Comparison of ENCODE assay signal across 8 cellular contexts in genomic region chr3:127820221-127820870, GRCh38.
DNase-seq lines count a peak whose midpoint lies in the region; ATAC-seq and TF ChIP-seq lines count a peak whose summit lies in the region.

No MANE protein-coding gene starts in this region.

- H3K9me3 ChIP-seq in mucosa of stomach (ENCODE audit: control insufficient read depth, low read length): no peaks in the 10 kb centered on the region

- H3K36me3 ChIP-seq in mucosa of stomach (ENCODE audit: control insufficient read depth, insufficient read depth, low read length): no peaks in the 10 kb centered on the region

- H3K27me3 ChIP-seq in mucosa of stomach (ENCODE audit: control insufficient read depth, insufficient read depth, low read length): no peaks in the 10 kb centered on the region

- H3K9ac ChIP-seq in mucosa of stomach (ENCODE audit: low read length): peak overlapping the region; percentile 24

- in situ Hi-C loops in astrocyte of the cerebellum (cut with HindIII; ENCODE audit: low sequenced_read_pairs): no loop called here

- TF ChIP-seq CTCF in HFF-Myc (IDR thresholded peaks at IDR 0.05; ENCODE audit: low read depth, low read length, missing control alignments): no peak
- TF ChIP-seq CTCF in astrocyte of the cerebellum (IDR thresholded peaks at IDR 0.05; ENCODE audit: low read depth, low read length, missing control alignments): peak; percentile 41

- peak; percentile 5 for DNase-seq in COLO668 (lab: John Stamatoyannopoulos, UW; ENCODE audit: unreplicated experiment)
- DNase-seq in HFF-Myc (ENCODE audit: extremely low read depth, low read depth): no peak
- DNase-seq in astrocyte of the cerebellum (ENCODE audit: low read depth): no peak
- no peak for DNase-seq in epidermal melanocyte (ENCODE audit: insufficient read length, low spot score)
- DNase-seq in posterior cingulate gyrus: no peak

- intact Hi-C loops in posterior cingulate gyrus (cut with DNase I): loop anchor here (5.0 to 10.0 kb wide), 2 partner anchors 123 to 134 kb away; no protein-coding TSS in a partner anchor

- peaks cover 59% of the 10 kb centered on the region for H3K4me1 ChIP-seq in mucosa of stomach (ENCODE audit: control insufficient read depth, insufficient read depth, low read length)

- ATAC-seq in GM18517 (IDR thresholded peaks at IDR 0.05; ENCODE audit: unreplicated experiment) (no peak), HG02610 (IDR thresholded peaks at IDR 0.05; ENCODE audit: unreplicated experiment) (no peak)

- H3K4me3 ChIP-seq in HFF-Myc (replicated peaks; ENCODE audit: low read depth, low read length): peak overlapping the region; percentile 80
- H3K4me3 ChIP-seq in astrocyte of the cerebellum (ENCODE audit: low read depth, low read length): no peak overlapping the region
- peak overlapping the region; percentile 1 for H3K4me3 ChIP-seq in mucosa of stomach (ENCODE audit: low read length)
